21 cellular contexts compared by ENCODE assay signal in genomic region chr1:28813931-28814465, GRCh38. TPM values are rescaled to one million over a fixed set of nuclear protein-coding genes. Genes with fewer than 3 reads are reported as not detected.
"Had no signal": no experiment of that assay in that cellular context is flagged by ENCODE, and none has a peak within 500 bp of the region (broad histone marks: within the 10 kb centered on the region; RNA-seq: fewer than 3 reads in every experiment).

No MANE protein-coding gene starts in this region.

- H3K27me3 ChIP-seq: ovary, thyroid gland had no signal

- H3K36me3 ChIP-seq: esophagus squamous epithelium, left ventricle myocardium inferior, lower lobe of right lung, ovary, right atrium auricular region, suprapubic skin, thyroid gland, upper lobe of right lung, vagina had no signal

- H3K4me3 ChIP-seq: esophagus squamous epithelium, left ventricle myocardium inferior, lower lobe of right lung, ovary, right atrium auricular region, suprapubic skin, thyroid gland, upper lobe of right lung, vagina had no signal

- ATAC-seq: effector memory CD8-positive, alpha-beta T cell; left cardiac atrium; lower lobe of right lung; stimulated activated effector memory CD8-positive, alpha-beta T cell treated with anti-CD3 and anti-CD28 coated beads, Interleukin-12 subunit alpha, Interleukin-12 subunit beta, amount 100 ng/mL, for 72 hours; upper lobe of right lung had no signal

- H3K4me1 ChIP-seq: left ventricle myocardium inferior, lower lobe of right lung, right atrium auricular region, thyroid gland, upper lobe of right lung, vagina had no signal

- DNase-seq: effector memory CD8-positive, alpha-beta T cell; esophagus squamous epithelium; foreskin fibroblast; kidney; left cardiac atrium; left ventricle myocardium inferior; lower lobe of right lung; midbrain; ovary; small intestine; stimulated activated CD4-positive, alpha-beta T cell treated with anti-CD3 and anti-CD28 coated beads, Interleukin-4, amount 100 ng/mL, for 1 hour; stimulated activated CD8-positive, alpha-beta memory T cell treated with anti-CD3 and anti-CD28 coated beads, Interleukin-4, amount 100 ng/mL, for 48 hours; stimulated activated naive CD8-positive, alpha-beta T cell treated with anti-CD3 and anti-CD28 coated beads, Interleukin-15, Interleukin-2, amounts not matched to agents 100 U/mL and 50 U/mL, for 24 hours; thyroid gland; upper lobe of right lung had no signal

- H3K27ac ChIP-seq: esophagus squamous epithelium, left ventricle myocardium inferior, lower lobe of right lung, ovary, right atrium auricular region, suprapubic skin, thyroid gland, upper lobe of right lung, vagina had no signal

- FAIRE-seq: kidney, small intestine had no signal

- H3K9me3 ChIP-seq: esophagus squamous epithelium, left ventricle myocardium inferior, lower lobe of right lung, ovary, right atrium auricular region, suprapubic skin, thyroid gland, upper lobe of right lung, vagina had no signal

RNA-seq across cellular contexts. Expression of gene OPRD1, which starts 2.0 kb away (rescaled TPM):
- total RNA-seq: epithelial cell of proximal tubule, esophagus squamous epithelium, kidney, left cardiac atrium, left ventricle myocardium inferior, lower lobe of right lung, posterior vena cava, right atrium auricular region, suprapubic skin, upper lobe of right lung had no signal
- polyA plus RNA-seq: ovary had no signal
